In genomic region chr13:35478384-35479222, GRCh38 we compare ENCODE assay signal across 11 cellular contexts. TPM values are rescaled to one million over a fixed set of nuclear protein-coding genes. Genes with fewer than 3 reads are reported as not detected.
DNase-seq lines count a peak whose midpoint lies in the region; TF ChIP-seq lines count a peak whose summit lies in the region.
"Had no signal": no experiment of that assay in that cellular context is flagged by ENCODE, and none has a peak within 500 bp of the region (broad histone marks: within the 10 kb centered on the region; RNA-seq: fewer than 3 reads in every experiment).

No MANE protein-coding gene starts in this region.

- no CpG with 5 or more reads among the region's 51 CpGs for WGBS in neuronal stem cell (ENCODE audit: extremely low coverage in 2 of 2, insufficient read length in 2 of 2, insufficient replicate concordance in 1 of 2), 2 donors

- POLR2A ChIA-PET in HEK293T (lab: Yijun Ruan, JAX), result no interaction called here

- H2BK5ac ChIP-seq in neuronal stem cell (ENCODE audit: low read length), result no peak overlapping the region

- H2BK120ac ChIP-seq in neuronal stem cell (ENCODE audit: low read depth, low read length), result peak overlapping the region; percentile 87

- H3K36me3 ChIP-seq in ES-I3 (ENCODE audit: insufficient read depth, low read length), result no peaks in the 10 kb centered on the region
- H3K36me3 ChIP-seq in neuronal stem cell (replicated peaks in 1 of 2; ENCODE audit: control insufficient read depth in 2 of 2, insufficient read depth in 2 of 2, low read length in 2 of 2), result no peaks in the 10 kb centered on the region
- H3K36me3 ChIP-seq: vagina had no signal

- peak overlapping the region; percentile 81 to 89 for H3K4me3 ChIP-seq in foreskin fibroblast (ENCODE audit: low read depth in 1 of 2, low read length in 2 of 2)
- H3K4me3 ChIP-seq in neuronal stem cell (ENCODE audit: low read length in 2 of 2), result peak overlapping the region; percentile 17 to 65
- H3K4me3 ChIP-seq: vagina had no signal

- no peak overlapping the region for H4K8ac ChIP-seq in neuronal stem cell (ENCODE audit: low read depth, low read length)

- DNase-seq in NCI-H82 treated with DMSO at 0.1 percent for 48 hours (lab: John Stamatoyannopoulos, UW; ENCODE audit: unreplicated experiment) (peak; percentile 87), foreskin fibroblast (peak; percentile 32 to 74), neuronal stem cell (ENCODE audit: low spot score) (peak; percentile 55), HEK293T (ENCODE audit: extremely low spot score) (no peak), activated gamma-delta T cell (lab: John Stamatoyannopoulos, UW) (no peak), ACHN (no peak)
- DNase-seq in stimulated activated CD4-positive, alpha-beta T cell treated with anti-CD3 and anti-CD28 coated beads, Interleukin-4, amount 100 ng/mL, for 4 hours, result no peak
- DNase-seq: anterior cingulate cortex, NCI-H1417 had no signal

- H2AK5ac ChIP-seq in neuronal stem cell (ENCODE audit: low read depth, low read length), result peak overlapping the region; percentile 54

- H3K9me3 ChIP-seq in ES-I3 (ENCODE audit: control insufficient read depth, insufficient read depth, low read length) (no peaks in the 10 kb centered on the region), neuronal stem cell (replicated peaks in 1 of 2; ENCODE audit: control insufficient read depth in 2 of 2, insufficient read depth in 1 of 2, low read depth in 1 of 2, low read length in 2 of 2) (no peaks in the 10 kb centered on the region)
- H3K9me3 ChIP-seq: vagina had no signal

- H3K4me2 ChIP-seq in neuronal stem cell (ENCODE audit: insufficient read depth, low read length, poor library complexity, severe bottlenecking), result peak overlapping the region; percentile 68

- CTCF ChIA-PET in HEK293T (lab: Yijun Ruan, JAX), result no interaction called here

- H3K9ac ChIP-seq in ES-I3 (ENCODE audit: low read depth, low read length) (peak overlapping the region; percentile 24; the same call in 1 of the 2 replicates), neuronal stem cell (ENCODE audit: low read depth, low read length, poor library complexity) (peak overlapping the region; percentile 74)

- peak overlapping the region; percentile 91 for H3K14ac ChIP-seq in neuronal stem cell (ENCODE audit: low read length)

- H2BK12ac ChIP-seq in neuronal stem cell (ENCODE audit: low read length), result no peak overlapping the region

- H3K23ac ChIP-seq in neuronal stem cell (ENCODE audit: low read depth, low read length, poor library complexity), result no peak overlapping the region

- no peak overlapping the region for H4K91ac ChIP-seq in neuronal stem cell (ENCODE audit: low read depth, low read length, poor library complexity)

- H2AFZ ChIP-seq in neuronal stem cell (ENCODE audit: low read length), result peak overlapping the region; percentile 79

- no peaks in the 10 kb centered on the region for H3K79me1 ChIP-seq in neuronal stem cell (ENCODE audit: low read depth, low read length)

- in situ Hi-C loops in ACHN (cut with HindIII; ENCODE audit: low pct_ligation_motif_present, low pct_unique_long_range_greater_than_20kb, low sequenced_read_pairs), result no loop called here

- H3K27me3 ChIP-seq in neuronal stem cell (ENCODE audit: control insufficient read depth in 3 of 3, insufficient read depth in 3 of 3, low read depth in 1 of 3, low read length in 3 of 3), result peaks cover 13 to 40% (median 34%) of the 10 kb centered on the region in 3 experiments
- H3K27me3 ChIP-seq: vagina had no signal

- peak overlapping the region; percentile 83 for H3K18ac ChIP-seq in neuronal stem cell (ENCODE audit: low read length)

- peak overlapping the region; percentile 88 for H2BK15ac ChIP-seq in neuronal stem cell (ENCODE audit: low read length)

- TF ChIP-seq CTCF in foreskin fibroblast (IDR thresholded peaks at IDR 0.05; ENCODE audit: low read depth, low read length), result no peak

- no peak overlapping the region for H3K4ac ChIP-seq in neuronal stem cell (ENCODE audit: low read length)

- H3K27ac ChIP-seq in neuronal stem cell (replicated peaks; ENCODE audit: low read length), result no peak overlapping the region
- H3K27ac ChIP-seq: vagina had no signal

- H3K4me1 ChIP-seq in ES-I3 (ENCODE audit: insufficient read depth, low read length) (peaks cover 7% of the 10 kb centered on the region; the same call in 1 of the 2 replicates), neuronal stem cell (ENCODE audit: control insufficient read depth in 2 of 2, insufficient read depth in 1 of 2, low read depth in 1 of 2, low read length in 2 of 2) (peaks cover 10 to 25% of the 10 kb centered on the region in 2 donors)
- H3K4me1 ChIP-seq: vagina had no signal

TF ChIP-seq in HEK293T, 16 proteins besides CTCF, POLR2A, EP300 and RAD21:
- TF ChIP-seq FOXM1 (IDR thresholded peaks at IDR 0.05; ENCODE audit: borderline replicate concordance) (no peak), ZNF384 (IDR thresholded peaks at IDR 0.05) (no peak), HDGF (IDR thresholded peaks at IDR 0.05; ENCODE audit: borderline replicate concordance) (no peak), FOXK2 (IDR thresholded peaks at IDR 0.05) (no peak), SUZ12 (IDR thresholded peaks at IDR 0.05) (no peak), LEF1 (IDR thresholded peaks at IDR 0.05; ENCODE audit: borderline replicate concordance) (no peak), ARNT (IDR thresholded peaks at IDR 0.05) (no peak), FOXA1 (IDR thresholded peaks at IDR 0.05) (no peak), TARDBP (IDR thresholded peaks at IDR 0.05) (no peak), PKNOX1 (IDR thresholded peaks at IDR 0.05) (no peak), NFRKB (IDR thresholded peaks at IDR 0.05) (no peak), SP1 (IDR thresholded peaks at IDR 0.05) (no peak), BHLHE40 (IDR thresholded peaks at IDR 0.05; ENCODE audit: borderline replicate concordance) (no peak), L3MBTL2 (conservative IDR thresholded peaks at IDR 0.05) (no peak)
TF ChIP-seq in HEK293T: peak in this region for 0.

RNA-seq across cellular contexts. Expression of gene MAB21L1, which starts 2.1 kb away (rescaled TPM):
- polyA plus RNA-seq in neuronal stem cell (2013, experiment 1 of 2), result not detected
- not detected for polyA plus RNA-seq in neuronal stem cell (2013, experiment 2 of 2)

Comparison
In these comparisons a context has a peak if more than half of its experiments do, and no peak if none do; other contexts are left out.
1. DNase-seq: peak in NCI-H82 treated with DMSO at 0.1 percent for 48 hours (single experiment), foreskin fibroblast (2 of 2) and neuronal stem cell (single experiment); none in HEK293T (single experiment), activated gamma-delta T cell (single experiment), ACHN (single experiment) and stimulated activated CD4-positive, alpha-beta T cell treated with anti-CD3 and anti-CD28 coated beads, Interleukin-4, amount 100 ng/mL, for 4 hours (0 of 2).